ENCODE assay signal across 8 cellular contexts in genomic region chr10:102422586-102423129, GRCh38. TPM values are rescaled to one million over a fixed set of nuclear protein-coding genes. Genes with fewer than 3 reads are reported as not detected.
DNase-seq lines count a peak whose midpoint lies in the region; ATAC-seq, FAIRE-seq and TF ChIP-seq lines count a peak whose summit lies in the region.

No MANE protein-coding gene starts in this region.

- peak overlapping the region; percentile 94 for H3K4me3 Mint-ChIP-seq in neural crest cell

- TF ChIP-seq CTCF in AG09309 (IDR thresholded peaks at IDR 0.05; ENCODE audit: control insufficient read depth, insufficient read depth, low read depth, low read length, missing control alignments): peak; percentile 92
- TF ChIP-seq CTCF in neural crest cell (conservative IDR thresholded peaks at IDR 0.05): peak; percentile 78

- no peak for ATAC-seq in HG03039 (IDR thresholded peaks at IDR 0.05; ENCODE audit: unreplicated experiment)
- ATAC-seq in GM19467 (IDR thresholded peaks at IDR 0.05; ENCODE audit: unreplicated experiment): no peak

- no peaks in the 10 kb centered on the region for H3K9me3 Mint-ChIP-seq in neural crest cell

- no peak for TF ChIP-seq POLR2A in GM12892 (IDR thresholded peaks at IDR 0.05; ENCODE audit: low read depth, low read length)

- H3K4me3 ChIP-seq in AG09309 (ENCODE audit: control insufficient read depth, low read depth, low read length): peak overlapping the region; percentile 83

- peaks cover 11% of the 10 kb centered on the region for H3K27me3 Mint-ChIP-seq in neural crest cell (ENCODE audit: low read depth)

- H3K36me3 Mint-ChIP-seq in neural crest cell (ENCODE audit: low read depth): peaks cover 2% of the 10 kb centered on the region

- DNase-seq in AG09309 (ENCODE audit: low read depth) (no peak), GM12892 (ENCODE audit: insufficient read length) (peak; percentile 72), NCI-H1930 (lab: John Stamatoyannopoulos, UW) (peak; percentile 36 to 69), germinal center (ENCODE audit: low spot score) (peak; percentile 48), neural crest cell (ENCODE audit: low read depth, low spot score) (peak; percentile 71)
- peak; percentile 60 for DNase-seq in activated naive CD4-positive, alpha-beta T cell treated with Interleukin-2 at 50 U/mL for 16 hours

- FAIRE-seq in GM12892 (lab: Jason Lieb, UNC): peak; percentile 96

- H3K27ac Mint-ChIP-seq in neural crest cell (ENCODE audit: unreplicated experiment): no peak overlapping the region

- peaks cover 77% of the 10 kb centered on the region for H3K4me1 Mint-ChIP-seq in neural crest cell

RNA-seq across cellular contexts. Expression of gene FBXL15, which starts 2.0 kb away (rescaled TPM):
- 0.66 TPM for polyA plus RNA-seq in GM12892 (2012; ENCODE audit: missing spikeins)
- total RNA-seq in neural crest cell: 24.8 and 25.6 TPM in 2 replicates

RNA-seq across cellular contexts. Expression of gene PSD, which starts 4.1 kb away (rescaled TPM):
- polyA plus RNA-seq in GM12892 (2012; ENCODE audit: missing spikeins): 2.0 TPM
- 36.1 and 37.4 TPM in 2 replicates for total RNA-seq in neural crest cell

RNA-seq across cellular contexts. Expression of gene CUEDC2, which starts 9.7 kb away (rescaled TPM):
- polyA plus RNA-seq in GM12892 (2012; ENCODE audit: missing spikeins): 66.9 TPM
- total RNA-seq in neural crest cell: 118 and 121 TPM in 2 replicates

RNA-seq across cellular contexts. Expression of gene NFKB2, which starts 27.2 kb away (rescaled TPM):
- 120 TPM for polyA plus RNA-seq in GM12892 (2012; ENCODE audit: missing spikeins)
- total RNA-seq in neural crest cell: 22.9 and 26.1 TPM in 2 replicates

RNA-seq across cellular contexts. Expression of gene C10orf95, which starts 28.7 kb away (rescaled TPM):
- 0.30 TPM for polyA plus RNA-seq in GM12892 (2012; ENCODE audit: missing spikeins)
- 0.21 and 0.27 TPM in 2 replicates for total RNA-seq in neural crest cell
